Comparison of ENCODE assay signal across 10 cellular contexts in the genomic region with DNA sequence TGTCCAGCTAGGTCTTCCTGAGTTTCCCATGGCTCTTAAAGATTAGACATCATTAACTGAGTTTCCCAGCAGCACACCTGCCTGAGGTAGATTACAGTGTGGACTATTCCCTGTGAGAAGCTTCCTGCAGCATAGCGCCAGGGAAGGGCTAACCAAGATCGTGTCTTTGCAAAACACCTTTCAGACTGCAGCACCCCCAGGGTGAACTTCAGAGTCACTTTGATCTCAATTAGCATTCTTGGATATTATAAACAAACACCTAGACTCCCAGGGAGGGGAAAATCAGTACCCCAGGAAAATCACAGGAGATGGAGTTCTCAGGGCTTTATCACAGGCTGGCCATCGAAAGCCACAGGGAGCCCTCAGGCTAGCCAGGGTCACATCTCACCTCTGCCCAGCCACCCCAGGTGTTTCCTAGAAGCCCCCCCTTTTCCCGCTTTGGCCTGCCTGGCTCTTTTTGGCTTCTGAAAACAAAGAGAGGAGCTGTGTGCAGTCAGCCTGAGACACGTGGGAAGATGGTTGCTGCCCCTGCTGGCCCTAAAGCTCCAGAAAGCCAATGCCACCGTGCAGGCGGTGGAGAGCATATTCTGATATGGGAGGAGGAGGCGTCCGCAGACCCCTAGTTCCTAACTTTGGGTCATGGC. TPM values are rescaled to one million over a fixed set of nuclear protein-coding genes. Genes with fewer than 3 reads are reported as not detected.
A peak's percentile ranks its signal among the peaks of the same experiment; 100 is the strongest.
DNase-seq lines count a peak whose midpoint lies in the region; ATAC-seq and TF ChIP-seq lines count a peak whose summit lies in the region.
"Had no signal": no experiment of that assay in that cellular context is flagged by ENCODE, and none has a peak within 500 bp of the region (broad histone marks: within the 10 kb centered on the region; RNA-seq: fewer than 3 reads in every experiment).

No MANE protein-coding gene starts in this region.

- DNase-seq in activated CD4-positive, alpha-beta T cell treated with anti-CD3 and anti-CD28 coated beads for 36 hours: peak; percentile 6
- DNase-seq in activated CD4-positive, alpha-beta T cell treated with anti-CD3 and anti-CD28 coated beads for 48 hours: no peak
- peak; percentile 13 to 16 for DNase-seq in activated T-cell treated with anti-CD3 and anti-CD28 coated beads, Interleukin-2, amount 50 U/mL, for 48 hours
- DNase-seq in mesenchymal stem cell: no peak
- no peak for DNase-seq in testis
- no peak for DNase-seq in NCI-H748 treated with DMSO at 0.1 percent for 48 hours (lab: John Stamatoyannopoulos, UW)
- DNase-seq in iPS-NIHi7 (ENCODE audit: extremely low spot score): no peak
- DNase-seq: activated CD4-positive, alpha-beta T cell treated with anti-CD3 and anti-CD28 coated beads for 4 hours; NCI-H774 had no signal

- no peak overlapping the region for H3K23ac ChIP-seq in mesenchymal stem cell (ENCODE audit: low read length in 2 of 2)

- no peak overlapping the region for H3K4ac ChIP-seq in mesenchymal stem cell (ENCODE audit: low read depth in 1 of 2, low read length in 2 of 2)

- H2BK12ac ChIP-seq in mesenchymal stem cell (ENCODE audit: low read length in 2 of 2): peak overlapping the region in 1 of 2 experiments; percentile 64

- CTCF ChIA-PET in activated CD4-positive, alpha-beta T cell treated with anti-CD3 and anti-CD28 coated beads for 36 hours (lab: Charles Lee): interaction anchor here (0.9 to 3.1 kb wide), 2 partner anchors 9 to 28 kb away, joined by 3 to 29 read pairs; no protein-coding TSS in a partner anchor

- no peak overlapping the region for H2BK120ac ChIP-seq in mesenchymal stem cell (ENCODE audit: low read depth, low read length)

- H3K14ac ChIP-seq in mesenchymal stem cell (ENCODE audit: low read length in 2 of 2): no peak overlapping the region

- H3K36me3 ChIP-seq in mesenchymal stem cell (ENCODE audit: control insufficient read depth in 1 of 2, insufficient read depth in 2 of 2, low read depth in 1 of 2, low read length in 2 of 2) (no peaks in the 10 kb centered on the region), testis (ENCODE audit: low read depth, missing control alignments) (no peaks in the 10 kb centered on the region)

- H3K4me1 Mint-ChIP-seq in activated CD4-positive, alpha-beta T cell treated with anti-CD3 and anti-CD28 coated beads for 36 hours: peaks cover 67% of the 10 kb centered on the region

- H3K4me1 ChIP-seq in mesenchymal stem cell (ENCODE audit: control insufficient read depth, insufficient read depth, low read depth, low read length) (peaks cover 40% of the 10 kb centered on the region), testis (peaks cover 41% of the 10 kb centered on the region)

- no peak for TF ChIP-seq CTCF in testis (IDR thresholded peaks at IDR 0.05)

- no peaks in the 10 kb centered on the region for H3K36me3 Mint-ChIP-seq in activated CD4-positive, alpha-beta T cell treated with anti-CD3 and anti-CD28 coated beads for 36 hours (ENCODE audit: low read depth)

- peak overlapping the region; percentile 96 for H3K27ac Mint-ChIP-seq in activated CD4-positive, alpha-beta T cell treated with anti-CD3 and anti-CD28 coated beads for 36 hours

- no peak overlapping the region for H3K18ac ChIP-seq in mesenchymal stem cell (ENCODE audit: low read depth in 1 of 2, low read length in 2 of 2)

- no peaks in the 10 kb centered on the region for H3K9me3 ChIP-seq in mesenchymal stem cell (ENCODE audit: control insufficient read depth, low read length)
- no peaks in the 10 kb centered on the region for H3K9me3 ChIP-seq in testis

- H2BK15ac ChIP-seq in mesenchymal stem cell (ENCODE audit: low read depth, poor library complexity, severe bottlenecking): peak overlapping the region; percentile 39

- no peak overlapping the region for H4K91ac ChIP-seq in mesenchymal stem cell (ENCODE audit: low read length)

- no peak overlapping the region for H2BK5ac ChIP-seq in mesenchymal stem cell (ENCODE audit: low read depth, low read length, poor library complexity, severe bottlenecking)

- H2AK5ac ChIP-seq in mesenchymal stem cell (ENCODE audit: low read length, severe bottlenecking): peak overlapping the region; percentile 5

- H3K4me3 ChIP-seq in mesenchymal stem cell (ENCODE audit: insufficient read depth in 1 of 2, low read depth in 1 of 2, low read length in 2 of 2) (no peak overlapping the region), testis (no peak overlapping the region)

- intact Hi-C loops in activated CD4-positive, alpha-beta T cell treated with anti-CD3 and anti-CD28 coated beads for 36 hours (cut with DNase I, micrococcal nuclease): loop anchor here in 1 of 2 experiments (5.0 to 10.0 kb wide), 2 partner anchors 949 to 1262 kb away; a partner anchor contains a TSS
- intact Hi-C loops in testis (cut with DNase I; ENCODE audit: low total_unique reads): no loop called here

- ATAC-seq in activated CD4-positive, alpha-beta T cell treated with anti-CD3 and anti-CD28 coated beads for 36 hours: no peak
- ATAC-seq in GM21576 (IDR thresholded peaks at IDR 0.05; ENCODE audit: unreplicated experiment): no peak

- 70% methylated on average over 9 of the region's 9 CpGs for WGBS in mesenchymal stem cell
- WGBS in testis, 2 donors: 61 to 68% methylated on average over 5 to 9 of the region's 9 CpGs

- H3K27me3 ChIP-seq in mesenchymal stem cell (ENCODE audit: control insufficient read depth in 1 of 2, insufficient read depth in 1 of 2, low read length in 2 of 2): peaks cover 0 to 14% of the 10 kb centered on the region in 2 experiments
- H3K27me3 ChIP-seq in testis: no peaks in the 10 kb centered on the region

- peak overlapping the region; percentile 11 for H3K4me3 Mint-ChIP-seq in activated CD4-positive, alpha-beta T cell treated with anti-CD3 and anti-CD28 coated beads for 36 hours

- no peak overlapping the region for H3K4me2 ChIP-seq in mesenchymal stem cell (ENCODE audit: low read length, poor library complexity, severe bottlenecking)

- H3K27me3 Mint-ChIP-seq in activated CD4-positive, alpha-beta T cell treated with anti-CD3 and anti-CD28 coated beads for 36 hours: no peaks in the 10 kb centered on the region

- no peaks in the 10 kb centered on the region for H3K79me1 ChIP-seq in mesenchymal stem cell (replicated peaks; ENCODE audit: low read length, poor library complexity, severe bottlenecking)

- no peak overlapping the region for H2AFZ ChIP-seq in mesenchymal stem cell (ENCODE audit: low read depth, low read length)

- POLR2A ChIA-PET in activated CD4-positive, alpha-beta T cell treated with anti-CD3 and anti-CD28 coated beads for 36 hours (lab: Charles Lee): interaction anchor here (2.1 kb wide), 1 partner anchor 20 kb away, joined by 17 read pairs; a partner anchor contains a TSS

- H4K8ac ChIP-seq in mesenchymal stem cell (ENCODE audit: low read length): no peak overlapping the region

- no peak for TF ChIP-seq POLR2A in testis (IDR thresholded peaks at IDR 0.05)

- H3K27ac ChIP-seq in mesenchymal stem cell (ENCODE audit: low read length, poor library complexity, severe bottlenecking) (no peak overlapping the region), testis (peak overlapping the region; percentile 35 to 85)

- H3K9ac ChIP-seq in mesenchymal stem cell (ENCODE audit: low read length): no peak overlapping the region

- no peaks in the 10 kb centered on the region for H3K9me3 Mint-ChIP-seq in activated CD4-positive, alpha-beta T cell treated with anti-CD3 and anti-CD28 coated beads for 36 hours (ENCODE audit: low read depth)

RNA-seq across cellular contexts. Expression of a gene that starts 18.6 kb away (rescaled TPM):
- 100 to 1,000 TPM; 136 to 194 TPM for total RNA-seq in activated CD4-positive, alpha-beta T cell treated with anti-CD3 and anti-CD28 coated beads for 36 hours
- polyA plus RNA-seq in mesenchymal stem cell (2013, experiment 1 of 2): 30.8 TPM
- polyA plus RNA-seq in mesenchymal stem cell (2013, experiment 2 of 2): 30.9 TPM
- 10 to 100 TPM; 31.7 to 39.9 TPM for total RNA-seq in testis
- polyA plus RNA-seq in testis (ENCODE audit: insufficient read depth, low read depth, low replicate concordance): 40.3 TPM

Comparison
In these comparisons a context has a peak if more than half of its experiments do, and no peak if none do; other contexts are left out.
1. DNase-seq: peak in activated CD4-positive, alpha-beta T cell treated with anti-CD3 and anti-CD28 coated beads for 36 hours (single experiment) and activated T-cell treated with anti-CD3 and anti-CD28 coated beads, Interleukin-2, amount 50 U/mL, for 48 hours (2 of 2); none in activated CD4-positive, alpha-beta T cell treated with anti-CD3 and anti-CD28 coated beads for 48 hours (single experiment), mesenchymal stem cell (single experiment), testis (single experiment), NCI-H748 treated with DMSO at 0.1 percent for 48 hours (single experiment) and iPS-NIHi7 (single experiment).